In genomic region chr2:127012868-127013267, GRCh38 we compare ENCODE assay signal across 31 cellular contexts.
A peak's percentile ranks its signal among the peaks of the same experiment; 100 is the strongest.
DNase-seq lines count a peak whose midpoint lies in the region; ATAC-seq and TF ChIP-seq lines count a peak whose summit lies in the region.
"Had no signal": no experiment of that assay in that cellular context is flagged by ENCODE, and none has a peak within 500 bp of the region (broad histone marks: within the 10 kb centered on the region; RNA-seq: fewer than 3 reads in every experiment).

No MANE protein-coding gene starts in this region.

- H3K4me3 ChIP-seq in mammary epithelial cell (replicated peaks in 1 of 3; ENCODE audit: insufficient read depth in 1 of 3, low read depth in 2 of 3, low read length in 3 of 3), result no peak overlapping the region
- no peak overlapping the region for H3K4me3 ChIP-seq in breast epithelium
- no peak overlapping the region for H3K4me3 ChIP-seq in epithelial cell of esophagus (ENCODE audit: low read length)
- H3K4me3 ChIP-seq: body of pancreas, esophagus squamous epithelium, GM23338, SJSA1, tibial nerve had no signal

- no peak overlapping the region for H3K9ac ChIP-seq in mammary epithelial cell (ENCODE audit: insufficient read depth, low read length)

- H3K27me3 ChIP-seq in mammary epithelial cell (ENCODE audit: insufficient read depth, low read length) (no peaks in the 10 kb centered on the region), breast epithelium (peaks cover 0 to 3% of the 10 kb centered on the region in 2 donors)
- H3K27me3 ChIP-seq: body of pancreas, SJSA1, tibial nerve had no signal

- H3K9me3 Mint-ChIP-seq in natural killer cell, result no peaks in the 10 kb centered on the region
- H3K9me3 Mint-ChIP-seq: CD8-positive, alpha-beta T cell; GM23338; T-helper 1 cell treated with Interleukin-12 subunit alpha and Interleukin-12 subunit beta and Interleukin-4 antibody, amounts not matched to agents 30 μg/mL and 1 μg/mL, for 36 hours had no signal

- no peaks in the 10 kb centered on the region for H4K20me1 ChIP-seq in mammary epithelial cell (ENCODE audit: insufficient read depth, low read length)

- H3K36me3 ChIP-seq in mammary epithelial cell (ENCODE audit: insufficient read depth, low read length) (no peaks in the 10 kb centered on the region), breast epithelium (no peaks in the 10 kb centered on the region)
- H3K36me3 ChIP-seq: esophagus squamous epithelium, SJSA1, tibial nerve had no signal

- no peak overlapping the region for H3K27ac Mint-ChIP-seq in natural killer cell
- H3K27ac Mint-ChIP-seq: CD8-positive, alpha-beta T cell; GM23338; stimulated activated naive CD8-positive, alpha-beta T cell treated with anti-CD3 and anti-CD28 coated beads, Interleukin-15, Interleukin-2, amounts not matched to agents 100 ng/mL and 50 ng/mL, for 24 hours; T-helper 1 cell treated with Interleukin-12 subunit alpha and Interleukin-12 subunit beta and Interleukin-4 antibody, amounts not matched to agents 30 μg/mL and 1 μg/mL, for 36 hours had no signal

- dilution Hi-C loops in mammary epithelial cell (cut with HindIII; ENCODE audit: low sequenced_read_pairs), result no loop called here

- DNase-seq in mammary epithelial cell (peak; percentile 36), breast epithelium (ENCODE audit: low spot score in 2 of 2) (no peak), epithelial cell of esophagus (ENCODE audit: low read depth) (peak; percentile 48), kidney tubule cell (ENCODE audit: low spot score) (peak; percentile 8), DMS114 treated with DMSO at 0.1 percent for 48 hours (lab: John Stamatoyannopoulos, UW; ENCODE audit: unreplicated experiment) (no peak), natural killer cell (no peak)
- DNase-seq: activated CD4-positive, alpha-beta T cell treated with anti-CD3 and anti-CD28 coated beads for 4 hours; activated CD8-positive, alpha-beta memory T cell treated with anti-CD3 and anti-CD28 coated beads for 24 hours; activated T-cell treated with anti-CD3 and anti-CD28 coated beads, Interleukin-2, amount 50 U/mL, for 1 hour; body of pancreas; DMS153; effector memory CD4-positive, alpha-beta T cell; esophagus squamous epithelium; GF-D8; glutamatergic neuron; KG1; kidney glomerular epithelial cell; NCI-H1436 treated with DMSO at 0.1 percent for 48 hours; NCI-H510A; NK-92 treated with Interleukin-12 subunit alpha and Interleukin-12 subunit beta, amount 100 ng/mL, for 24 hours; occipital lobe had no signal

- TF ChIP-seq CTCF in mammary epithelial cell (conservative IDR thresholded peaks at IDR 0.05 in 1 of 2, IDR thresholded peaks at IDR 0.05 in 1 of 2; ENCODE audit: extremely low read depth in 1 of 2, insufficient read depth in 1 of 2, low read depth in 1 of 2, low read length in 2 of 2) (no peak), breast epithelium (IDR thresholded peaks at IDR 0.05) (no peak), epithelial cell of esophagus (IDR thresholded peaks at IDR 0.05; ENCODE audit: insufficient read depth, low read depth, low read length, missing control alignments) (no peak), natural killer cell (IDR thresholded peaks at IDR 0.05) (no peak)

- in situ Hi-C loops in mammary epithelial cell (cut with MboI; ENCODE audit: low sequenced_read_pairs in 2 of 2), result no loop called here

- BruUV-seq in mammary epithelial cell (replicated peaks; lab: Mats Ljungman, UMichigan), result no TSS peak

- H3K27ac ChIP-seq in mammary epithelial cell (ENCODE audit: insufficient read depth, low read depth, low read length) (no peak overlapping the region), breast epithelium (no peak overlapping the region)
- H3K27ac ChIP-seq: 22Rv1, body of pancreas, esophagus squamous epithelium, SJSA1 had no signal

- H3K27me3 Mint-ChIP-seq in natural killer cell (ENCODE audit: low read depth in 2 of 2), result peaks cover 29 to 33% of the 10 kb centered on the region in 2 donors

- H3K9me3 ChIP-seq in mammary epithelial cell (replicated peaks; ENCODE audit: insufficient read depth, low read length), result no peaks in the 10 kb centered on the region
- H3K9me3 ChIP-seq in breast epithelium, result peaks cover 0 to 7% of the 10 kb centered on the region in 2 donors
- H3K9me3 ChIP-seq: body of pancreas, esophagus squamous epithelium, SJSA1, tibial nerve had no signal

- CTCF ChIA-PET in mammary epithelial cell (lab: Charles Lee; ENCODE audit: low non-redundant PET), result no interaction called here

- H2AFZ ChIP-seq in mammary epithelial cell (ENCODE audit: low read depth, low read length), result no peak overlapping the region
- H2AFZ ChIP-seq: GM23338 had no signal

- no peaks in the 10 kb centered on the region for H3K79me2 ChIP-seq in mammary epithelial cell (ENCODE audit: insufficient read depth, low read length)

- no peak for TF ChIP-seq POLR2A in breast epithelium (IDR thresholded peaks at IDR 0.05)

- WGBS in mammary epithelial cell (ENCODE audit: low coverage, missing lambda C conversion rate), result 80% methylated on average over 7 of the region's 7 CpGs

- ATAC-seq in HG02970 (IDR thresholded peaks at IDR 0.05; ENCODE audit: low FRiP score, unreplicated experiment) (no peak), HG03025 (IDR thresholded peaks at IDR 0.05; ENCODE audit: low FRiP score, unreplicated experiment) (no peak), natural killer cell (no peak)
- ATAC-seq: body of pancreas; CD8-positive, alpha-beta T cell; Panc1 had no signal

- intact Hi-C loops in mammary epithelial cell (cut with micrococcal nuclease) (loop anchor here (5.0 kb wide), 1 partner anchor 204 kb away; no protein-coding TSS in a partner anchor), breast epithelium (cut with DNase I; ENCODE audit: low total_unique reads) (no loop called here), natural killer cell (cut with micrococcal nuclease) (no loop called here)

- H3K4me2 ChIP-seq in mammary epithelial cell (ENCODE audit: insufficient read depth, low read depth, low read length), result no peak overlapping the region
- H3K4me2 ChIP-seq: GM23338 had no signal

- H3K4me3 Mint-ChIP-seq in natural killer cell, result no peak overlapping the region
- H3K4me3 Mint-ChIP-seq: CD8-positive, alpha-beta T cell; GM23338; stimulated activated naive CD8-positive, alpha-beta T cell treated with anti-CD3 and anti-CD28 coated beads, Interleukin-15, Interleukin-2, amounts not matched to agents 100 ng/mL and 50 ng/mL, for 24 hours; T-helper 1 cell treated with Interleukin-12 subunit alpha and Interleukin-12 subunit beta and Interleukin-4 antibody, amounts not matched to agents 30 μg/mL and 1 μg/mL, for 36 hours had no signal

- H3K4me1 ChIP-seq in mammary epithelial cell (ENCODE audit: insufficient read depth, low read length) (peaks cover 22% of the 10 kb centered on the region), breast epithelium (no peaks in the 10 kb centered on the region)
- H3K4me1 ChIP-seq: body of pancreas, esophagus squamous epithelium, SJSA1 had no signal

- H3K36me3 Mint-ChIP-seq in natural killer cell, result no peaks in the 10 kb centered on the region
- H3K36me3 Mint-ChIP-seq: CD8-positive, alpha-beta T cell had no signal

- no peaks in the 10 kb centered on the region for H3K4me1 Mint-ChIP-seq in natural killer cell

Comparison
In these comparisons a context has a peak if more than half of its experiments do, and no peak if none do; other contexts are left out.
1. DNase-seq: peak in mammary epithelial cell (single experiment), epithelial cell of esophagus (single experiment) and kidney tubule cell (single experiment); none in breast epithelium (0 of 2), DMS114 treated with DMSO at 0.1 percent for 48 hours (single experiment) and natural killer cell (single experiment).